Comparison of ENCODE assay signal across 8 cellular contexts in the genomic region with DNA sequence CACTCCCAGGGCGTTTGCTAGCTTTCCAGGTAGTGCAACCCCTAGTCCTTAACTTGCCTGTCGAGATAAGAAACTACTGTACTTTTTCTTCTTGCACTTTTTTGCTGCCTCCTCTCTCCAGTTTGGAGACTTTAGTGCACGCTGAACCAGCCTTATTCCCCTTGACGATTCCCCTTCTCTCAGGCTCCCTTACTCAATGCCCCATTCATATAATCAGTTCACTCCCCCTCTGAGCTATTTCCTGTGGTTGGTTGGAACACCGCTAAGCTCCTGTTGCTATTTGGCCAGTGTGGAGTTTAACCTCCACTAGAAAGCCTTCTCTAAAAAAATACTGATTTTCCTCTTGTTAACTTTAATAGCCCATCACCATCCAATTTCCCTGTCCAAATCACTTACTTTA. TPM values are rescaled to one million over a fixed set of nuclear protein-coding genes. Genes with fewer than 3 reads are reported as not detected.
DNase-seq lines count a peak whose midpoint lies in the region; ATAC-seq and TF ChIP-seq lines count a peak whose summit lies in the region.

No MANE protein-coding gene starts in this region.

- TF ChIP-seq CTCF in NB4 (IDR thresholded peaks at IDR 0.05; ENCODE audit: low read depth, low read length) (no peak), WERI-Rb-1 (IDR thresholded peaks at IDR 0.05; ENCODE audit: low read depth, low read length) (no peak), fibroblast of mammary gland (conservative IDR thresholded peaks at IDR 0.05; ENCODE audit: control insufficient read depth, insufficient read depth, low read depth, low read length) (no peak), natural killer cell (IDR thresholded peaks at IDR 0.05) (no peak)

- H3K9me3 Mint-ChIP-seq in activated T-cell treated with anti-CD3 and anti-CD28 coated beads, Interleukin-2, amount 50 U/mL, for 24 hours, result no peaks in the 10 kb centered on the region
- H3K9me3 Mint-ChIP-seq in natural killer cell, result no peaks in the 10 kb centered on the region

- no peaks in the 10 kb centered on the region for H3K27me3 Mint-ChIP-seq in activated T-cell treated with anti-CD3 and anti-CD28 coated beads, Interleukin-2, amount 50 U/mL, for 24 hours
- H3K27me3 Mint-ChIP-seq in natural killer cell (ENCODE audit: low read depth in 2 of 2), result no peaks in the 10 kb centered on the region

- TF ChIP-seq POLR2A in NB4 (IDR thresholded peaks at IDR 0.05; ENCODE audit: extremely low read depth, insufficient read length), result peak; percentile 21

- H3K4me3 ChIP-seq in NB4 (ENCODE audit: low read depth, low read length) (peak overlapping the region; percentile 88), WERI-Rb-1 (ENCODE audit: low read depth, low read length) (peak overlapping the region; percentile 66), fibroblast of mammary gland (ENCODE audit: control insufficient read depth, low read depth, low read length) (peak overlapping the region; percentile 89)

- H3K36me3 ChIP-seq in WERI-Rb-1, result no peaks in the 10 kb centered on the region; the same call in 1 of the 2 replicates

- H3K27ac ChIP-seq in WERI-Rb-1, result peak overlapping the region; percentile 91

- peaks cover 40% of the 10 kb centered on the region for H3K36me3 Mint-ChIP-seq in activated T-cell treated with anti-CD3 and anti-CD28 coated beads, Interleukin-2, amount 50 U/mL, for 24 hours (ENCODE audit: low read depth)
- no peaks in the 10 kb centered on the region for H3K36me3 Mint-ChIP-seq in natural killer cell

- H3K9me3 ChIP-seq in WERI-Rb-1 (ENCODE audit: severe bottlenecking), result no peaks in the 10 kb centered on the region

- H3K4me3 Mint-ChIP-seq in activated T-cell treated with anti-CD3 and anti-CD28 coated beads, Interleukin-2, amount 50 U/mL, for 24 hours, result peak overlapping the region; percentile 96
- peak overlapping the region; percentile 90 for H3K4me3 Mint-ChIP-seq in natural killer cell

- no peak for DNase-seq in activated T-cell treated with anti-CD3 and anti-CD28 coated beads, Interleukin-2, amount 50 U/mL, for 24 hours
- no peak for DNase-seq in activated T-cell treated with anti-CD3 and anti-CD28 coated beads for 4 hours
- DNase-seq in NB4 (ENCODE audit: low read depth), result peak; percentile 84
- DNase-seq in WERI-Rb-1, result peak; percentile 16
- peak; percentile 69 for DNase-seq in fibroblast of mammary gland (ENCODE audit: low read depth)
- no peak for DNase-seq in natural killer cell
- no peak for DNase-seq in HK-2 (ENCODE audit: unreplicated experiment)

- intact Hi-C loops in natural killer cell (cut with micrococcal nuclease), result loop anchor here (1.0 to 5.0 kb wide), 3 partner anchors 51 to 232 kb away; no protein-coding TSS in a partner anchor

- H3K27ac Mint-ChIP-seq in activated T-cell treated with anti-CD3 and anti-CD28 coated beads, Interleukin-2, amount 50 U/mL, for 24 hours, result peak overlapping the region; percentile 99
- peak overlapping the region; percentile 90 to 98 for H3K27ac Mint-ChIP-seq in natural killer cell

- H3K4me1 Mint-ChIP-seq in activated T-cell treated with anti-CD3 and anti-CD28 coated beads, Interleukin-2, amount 50 U/mL, for 24 hours (ENCODE audit: low read depth), result peaks cover 73% of the 10 kb centered on the region
- peaks cover 38 to 42% of the 10 kb centered on the region in 2 donors for H3K4me1 Mint-ChIP-seq in natural killer cell

- ATAC-seq in natural killer cell (no peak), HG02884 (IDR thresholded peaks at IDR 0.05; ENCODE audit: unreplicated experiment) (no peak)

- H3K27me3 ChIP-seq in WERI-Rb-1 (ENCODE audit: insufficient read depth, low read depth, severe bottlenecking), result no peaks in the 10 kb centered on the region

RNA-seq across cellular contexts. Expression of a gene that starts 0.7 kb away (rescaled TPM):
- total RNA-seq in natural killer cell, result 10 to 100 TPM in 2 of 3 donors, 1 to 10 TPM in 1; 9.0 to 13.1 (median 10.7) TPM

RNA-seq across cellular contexts. Expression of a gene that starts 49.7 kb away (rescaled TPM):
- total RNA-seq in natural killer cell, result 10 to 100 TPM in 1 of 3 donors, 1 to 10 TPM in 2; 6.9 to 19.9 (median 10.0) TPM

Comparison
In these comparisons a context has a peak if more than half of its experiments do, and no peak if none do; other contexts are left out.
1. DNase-seq: peak in NB4 (single experiment), WERI-Rb-1 (single experiment) and fibroblast of mammary gland (single experiment); none in activated T-cell treated with anti-CD3 and anti-CD28 coated beads, Interleukin-2, amount 50 U/mL, for 24 hours (single experiment), activated T-cell treated with anti-CD3 and anti-CD28 coated beads for 4 hours (single experiment), natural killer cell (single experiment) and HK-2 (single experiment).
2. Peak in every context shown above with its lines, with median percentiles within 50 percentile points of each other: H3K4me3 ChIP-seq.